12 cellular contexts compared by ENCODE assay signal in genomic region chr15:62658498-62658897, GRCh38.
DNase-seq lines count a peak whose midpoint lies in the region; ATAC-seq and TF ChIP-seq lines count a peak whose summit lies in the region.
"Had no signal": no experiment of that assay in that cellular context is flagged by ENCODE, and none has a peak within 500 bp of the region (broad histone marks: within the 10 kb centered on the region; RNA-seq: fewer than 3 reads in every experiment).

No MANE protein-coding gene starts in this region.

- H3K9ac ChIP-seq in Karpas-422 (ENCODE audit: low read length) = no peak overlapping the region

- H3K4me3 ChIP-seq in GM12865 (ENCODE audit: low read depth, low read length) (no peak overlapping the region), RWPE2 (ENCODE audit: severe bottlenecking) (no peak overlapping the region), lower lobe of right lung (no peak overlapping the region), Karpas-422 (ENCODE audit: low read length) (no peak overlapping the region)

- H3K4me2 ChIP-seq in Karpas-422 (ENCODE audit: low read depth, low read length, poor library complexity, severe bottlenecking) = no peak overlapping the region

- no peaks in the 10 kb centered on the region for H3K27me3 ChIP-seq in RWPE2 (ENCODE audit: insufficient read depth, poor library complexity, severe bottlenecking)
- no peaks in the 10 kb centered on the region for H3K27me3 ChIP-seq in lower lobe of right lung (ENCODE audit: low read depth)
- no peaks in the 10 kb centered on the region for H3K27me3 ChIP-seq in Karpas-422 (ENCODE audit: low read length)

- H2AFZ ChIP-seq in Karpas-422 (ENCODE audit: low read length) = no peak overlapping the region

- no peaks in the 10 kb centered on the region for H4K20me1 ChIP-seq in Karpas-422 (ENCODE audit: insufficient read depth, low read depth, low read length)

- no peaks in the 10 kb centered on the region for H3K4me1 ChIP-seq in RWPE2 (ENCODE audit: insufficient read depth, poor library complexity, severe bottlenecking)
- H3K4me1 ChIP-seq in lower lobe of right lung = peaks cover 4% of the 10 kb centered on the region
- no peaks in the 10 kb centered on the region for H3K4me1 ChIP-seq in Karpas-422 (ENCODE audit: low read length)

- H3K79me2 ChIP-seq in Karpas-422 (ENCODE audit: low read length) = no peaks in the 10 kb centered on the region

- DNase-seq in GM12865 (ENCODE audit: low read depth) = peak; percentile 56
- no peak for DNase-seq in RWPE2 (ENCODE audit: low spot score)
- no peak for DNase-seq in lower lobe of right lung
- no peak for DNase-seq in Karpas-422
- no peak for DNase-seq in posterior vena cava (ENCODE audit: low spot score)
- no peak for DNase-seq in GM03348 (ENCODE audit: low spot score)
- DNase-seq: central memory CD4-positive, alpha-beta T cell; DMS53; IMR-90; stimulated activated CD4-positive, alpha-beta T cell treated with anti-CD3 and anti-CD28 coated beads, Interleukin-4, amount 100 ng/mL, for 4 hours had no signal

- TF ChIP-seq CTCF in GM12865 (IDR thresholded peaks at IDR 0.05; ENCODE audit: insufficient read depth, low read depth, low read length, missing control alignments) (no peak), RWPE2 (IDR thresholded peaks at IDR 0.05; ENCODE audit: poor library complexity, severe bottlenecking) (no peak), lower lobe of right lung (IDR thresholded peaks at IDR 0.05) (no peak)

- H3K27ac ChIP-seq in RWPE2 (ENCODE audit: poor library complexity, severe bottlenecking) (no peak overlapping the region), lower lobe of right lung (no peak overlapping the region), Karpas-422 (ENCODE audit: low read length) (no peak overlapping the region)

- ATAC-seq in GM21619 (IDR thresholded peaks at IDR 0.05; ENCODE audit: unreplicated experiment) (peak; percentile 88), RWPE2 (ENCODE audit: low read depth) (peak; percentile 56; the same call in 2 of the 3 replicates), lower lobe of right lung (peak; percentile 83 to 84), HG03460 (IDR thresholded peaks at IDR 0.05; ENCODE audit: unreplicated experiment) (no peak)

- H3K9me3 ChIP-seq in RWPE2 (ENCODE audit: severe bottlenecking) = no peaks in the 10 kb centered on the region
- H3K9me3 ChIP-seq in lower lobe of right lung = no peaks in the 10 kb centered on the region
- H3K9me3 ChIP-seq in Karpas-422 (ENCODE audit: low read length) = no peaks in the 10 kb centered on the region

- H3K9me2 ChIP-seq in Karpas-422 (replicated peaks; ENCODE audit: insufficient read depth, low read length) = no peaks in the 10 kb centered on the region

- intact Hi-C loops in lower lobe of right lung (cut with DNase I) (no loop called here), posterior vena cava (cut with DNase I) (no loop called here)

- H3K36me3 ChIP-seq in RWPE2 (ENCODE audit: low read depth) (no peaks in the 10 kb centered on the region; the same call in none of the 2 replicates), lower lobe of right lung (no peaks in the 10 kb centered on the region), Karpas-422 (ENCODE audit: insufficient read depth, low read length) (no peaks in the 10 kb centered on the region)
